In genomic region chr13:51120873-51121272, GRCh38 we compare ENCODE assay signal across 9 cellular contexts. TPM values are rescaled to one million over a fixed set of nuclear protein-coding genes. Genes with fewer than 3 reads are reported as not detected.
DNase-seq lines count a peak whose midpoint lies in the region; ATAC-seq and TF ChIP-seq lines count a peak whose summit lies in the region.
"Not testable (repeated sequence)": the region's sequence is repeated elsewhere in the genome, so short reads cannot be mapped to it uniquely, and the experiment has no call there.
"Had no signal": no experiment of that assay in that cellular context is flagged by ENCODE, and none has a peak within 500 bp of the region (broad histone marks: within the 10 kb centered on the region; RNA-seq: fewer than 3 reads in every experiment).

No MANE protein-coding gene starts in this region.

- H3K9ac ChIP-seq in MM.1S (ENCODE audit: low read length), result not testable (repeated sequence)

- H3K4me3 ChIP-seq in AG10803 (ENCODE audit: low read length); MM.1S (ENCODE audit: low read length); OCI-LY7 (ENCODE audit: low read depth, low read length, poor library complexity, severe bottlenecking); iPS DF 6.9 (ENCODE audit: low read length): not testable (repeated sequence)

- not testable (repeated sequence) for H3K9me2 ChIP-seq in MM.1S (replicated peaks; ENCODE audit: insufficient read depth, low read length); OCI-LY7 (ENCODE audit: insufficient read depth, low read length)

- H3K9me3 Mint-ChIP-seq in activated CD4-positive, alpha-beta T cell treated with anti-CD3 and anti-CD28 coated beads for 36 hours (ENCODE audit: low read depth), result not testable (repeated sequence)

- peak; percentile 35 for TF ChIP-seq CTCF in AG10803 (conservative IDR thresholded peaks at IDR 0.05; ENCODE audit: low read length)
- TF ChIP-seq CTCF in GM12873 (IDR thresholded peaks at IDR 0.05; ENCODE audit: insufficient read depth, low read depth, low read length, missing control alignments), result peak; percentile 54
- TF ChIP-seq CTCF in MM.1S (IDR thresholded peaks at IDR 0.05; ENCODE audit: low read length), result peak; percentile 28
- peak; percentile 70 for TF ChIP-seq CTCF in OCI-LY7 (conservative IDR thresholded peaks at IDR 0.05; ENCODE audit: low read length)

- H3K36me3 ChIP-seq in MM.1S (replicated peaks; ENCODE audit: insufficient read depth, low read length); OCI-LY7 (ENCODE audit: insufficient read depth, low read length); iPS DF 6.9 (ENCODE audit: control insufficient read depth, insufficient read depth, low read length): not testable (repeated sequence)

- H4K20me1 ChIP-seq in MM.1S (ENCODE audit: insufficient read depth, low read length); OCI-LY7 (ENCODE audit: insufficient read depth, low read length): not testable (repeated sequence)

- H3F3A ChIP-seq in MM.1S (ENCODE audit: insufficient read depth, low read length), result not testable (repeated sequence)

- not testable (repeated sequence) for H3K4me1 ChIP-seq in MM.1S (ENCODE audit: low read length); OCI-LY7 (ENCODE audit: insufficient read depth, low read length, poor library complexity, severe bottlenecking); iPS DF 6.9 (ENCODE audit: control insufficient read depth, insufficient read depth, low read length)

- POLR2A ChIA-PET in OCI-LY7 (lab: Charles Lee); activated CD4-positive, alpha-beta T cell treated with anti-CD3 and anti-CD28 coated beads for 36 hours (lab: Charles Lee): not testable (repeated sequence)

- ATAC-seq in activated CD4-positive, alpha-beta T cell treated with anti-CD3 and anti-CD28 coated beads for 36 hours, result not testable (repeated sequence)

- BruUV-seq in OCI-LY7 (replicated peaks; lab: Mats Ljungman, UMichigan), result not testable (repeated sequence)

- H3K27me3 Mint-ChIP-seq in activated CD4-positive, alpha-beta T cell treated with anti-CD3 and anti-CD28 coated beads for 36 hours, result peaks cover 15% of the 10 kb centered on the region

- no CpG with 5 or more reads among the region's 11 CpGs for WGBS in iPS DF 6.9 (ENCODE audit: insufficient coverage, insufficient read length)

- intact Hi-C loops in OCI-LY7 (cut with micrococcal nuclease; ENCODE audit: unreplicated experiment), result not testable (repeated sequence)
- intact Hi-C loops in activated CD4-positive, alpha-beta T cell treated with anti-CD3 and anti-CD28 coated beads for 36 hours (cut with DNase I, micrococcal nuclease), result loop anchor here in 1 of 2 experiments (10.0 kb wide), 1 partner anchor 674 kb away; no protein-coding TSS in a partner anchor

- not testable (repeated sequence) for H2AFZ ChIP-seq in MM.1S (ENCODE audit: low read length); OCI-LY7 (ENCODE audit: low read length)

- H3K27ac Mint-ChIP-seq in activated CD4-positive, alpha-beta T cell treated with anti-CD3 and anti-CD28 coated beads for 36 hours, result not testable (repeated sequence)

- H3K36me3 Mint-ChIP-seq in activated CD4-positive, alpha-beta T cell treated with anti-CD3 and anti-CD28 coated beads for 36 hours (ENCODE audit: low read depth), result not testable (repeated sequence)

- H3K79me2 ChIP-seq in MM.1S (ENCODE audit: low read length); OCI-LY7 (ENCODE audit: insufficient read depth, low read depth, low read length): not testable (repeated sequence)

- not testable (repeated sequence) for DNase-seq in AG10803 (ENCODE audit: low read depth); MM.1S
- DNase-seq in OCI-LY7 (ENCODE audit: low spot score) (peak; percentile 49), cerebellar cortex (ENCODE audit: low spot score) (peak; percentile 12), iPS DF 6.9 (ENCODE audit: low read depth, low spot score) (peak; percentile 75)
- DNase-seq in activated CD4-positive, alpha-beta T cell treated with anti-CD3 and anti-CD28 coated beads for 36 hours, result peak; percentile 57
- peak; percentile 15 to 24 for DNase-seq in stimulated activated CD4-positive, alpha-beta T cell treated with anti-CD3 and anti-CD28 coated beads, Interleukin-15, amount 100 ng/mL, for 48 hours (ENCODE audit: low read depth in 2 of 2)

- peaks cover 11% of the 10 kb centered on the region for H3K4me1 Mint-ChIP-seq in activated CD4-positive, alpha-beta T cell treated with anti-CD3 and anti-CD28 coated beads for 36 hours

- H3K4me2 ChIP-seq in MM.1S (ENCODE audit: low read depth, low read length); OCI-LY7 (ENCODE audit: low read length): not testable (repeated sequence)

- not testable (repeated sequence) for H3K9me3 ChIP-seq in MM.1S (replicated peaks; ENCODE audit: insufficient read depth, low read length); OCI-LY7 (ENCODE audit: low read length); iPS DF 6.9 (ENCODE audit: control insufficient read depth, insufficient read depth, low read length)

- not testable (repeated sequence) for H3K4me3 Mint-ChIP-seq in activated CD4-positive, alpha-beta T cell treated with anti-CD3 and anti-CD28 coated beads for 36 hours

- not testable (repeated sequence) for H3K27me3 ChIP-seq in MM.1S (replicated peaks; ENCODE audit: insufficient read depth, low read length); iPS DF 6.9 (ENCODE audit: control insufficient read depth, insufficient read depth, low read length)

- H3K27ac ChIP-seq in MM.1S (ENCODE audit: low read length); OCI-LY7 (ENCODE audit: low read depth, low read length, poor library complexity, severe bottlenecking); iPS DF 6.9 (ENCODE audit: low read length): not testable (repeated sequence)

- CTCF ChIA-PET in OCI-LY7 (lab: Charles Lee; ENCODE audit: unreplicated experiment), result interaction anchor here (0.5 kb wide), 1 partner anchor 12 kb away, joined by 3 read pairs; no protein-coding TSS in a partner anchor
- CTCF ChIA-PET in activated CD4-positive, alpha-beta T cell treated with anti-CD3 and anti-CD28 coated beads for 36 hours (lab: Charles Lee), result interaction anchor here (0.8 to 2.1 kb wide), 7 partner anchors 9 to 1144 kb away, joined by 3 to 11 read pairs (median 3); partner anchors contain the start of gene C13orf42

RNA-seq across cellular contexts. Expression of gene C13orf42, which starts 9.8 kb away (rescaled TPM):
- not detected in 2 replicates for total RNA-seq in OCI-LY7 (2014; rRNA removed; shearing (Covaris generic))
- not detected in 2 replicates for total RNA-seq in OCI-LY7 (2022)
- total RNA-seq in activated CD4-positive, alpha-beta T cell treated with anti-CD3 and anti-CD28 coated beads for 36 hours, result not detected
- total RNA-seq: sciatic nerve had no signal
